In genomic region chr15:70200511-70200991, GRCh38 we compare ENCODE assay signal across 14 cellular contexts.
DNase-seq lines count a peak whose midpoint lies in the region; ATAC-seq and TF ChIP-seq lines count a peak whose summit lies in the region.
"Had no signal": no experiment of that assay in that cellular context is flagged by ENCODE, and none has a peak within 500 bp of the region (broad histone marks: within the 10 kb centered on the region; RNA-seq: fewer than 3 reads in every experiment).

No MANE protein-coding gene starts in this region.

- DNase-seq in COR-L47 (lab: John Stamatoyannopoulos, UW) = peak; percentile 92
- peak; percentile 84 for DNase-seq in NCI-H1694 (lab: John Stamatoyannopoulos, UW)
- peak; percentile 43 for DNase-seq in RWPE2 (ENCODE audit: low spot score)
- peak; percentile 34 for DNase-seq in inferior parietal cortex (ENCODE audit: extremely low spot score)
- no peak for DNase-seq in MG63
- DNase-seq in NAMALWA (ENCODE audit: low spot score) = no peak
- DNase-seq in transverse colon = no peak
- DNase-seq: activated CD4-positive, alpha-beta T cell treated with anti-CD3 and anti-CD28 coated beads, Interleukin-2, amount 50 U/mL, for 1 hour; activated gamma-delta T cell treated with Interleukin-2 at 50 U/mL for 16 hours; left ventricle myocardium inferior; occipital lobe; SIG-M5; stimulated activated CD4-positive, alpha-beta T cell treated with anti-CD3 and anti-CD28 coated beads, Interleukin-4, amount 100 ng/mL, for 24 hours had no signal

- no peak for TF ChIP-seq POLR2A in transverse colon (IDR thresholded peaks at IDR 0.05)

- H3K36me3 ChIP-seq in RWPE2 (ENCODE audit: low read depth) = no peaks in the 10 kb centered on the region
- no peaks in the 10 kb centered on the region for H3K36me3 ChIP-seq in MG63
- no peaks in the 10 kb centered on the region for H3K36me3 ChIP-seq in transverse colon
- H3K36me3 ChIP-seq: left ventricle myocardium inferior had no signal

- no peak overlapping the region for H3K27ac ChIP-seq in RWPE2 (ENCODE audit: poor library complexity, severe bottlenecking)
- peak overlapping the region in 2 of 4 donors; percentile 28 to 56 for H3K27ac ChIP-seq in transverse colon
- H3K27ac ChIP-seq: left ventricle myocardium inferior had no signal

- H3K4me3 ChIP-seq in RWPE2 (ENCODE audit: severe bottlenecking) = no peak overlapping the region
- H3K4me3 ChIP-seq in MG63 = no peak overlapping the region
- no peak overlapping the region for H3K4me3 ChIP-seq in transverse colon
- H3K4me3 ChIP-seq: left ventricle myocardium inferior had no signal

- H3K4me1 ChIP-seq in RWPE2 (ENCODE audit: insufficient read depth, poor library complexity, severe bottlenecking) (peaks cover 24% of the 10 kb centered on the region), transverse colon (peaks cover 7 to 9% (median 7%) of the 10 kb centered on the region in 4 donors)

- in situ Hi-C loops in transverse colon (cut with MboI; ENCODE audit: low pct_ligation_motif_present in 1 of 4, low pct_unique_long_range_greater_than_20kb in 1 of 4, low sequenced_read_pairs in 3 of 4) = no loop called here

- TF ChIP-seq CTCF in RWPE2 (IDR thresholded peaks at IDR 0.05; ENCODE audit: poor library complexity, severe bottlenecking) = no peak
- TF ChIP-seq CTCF in transverse colon (IDR thresholded peaks at IDR 0.05) = no peak

- no peaks in the 10 kb centered on the region for H3K27me3 ChIP-seq in RWPE2 (ENCODE audit: insufficient read depth, poor library complexity, severe bottlenecking)
- no peaks in the 10 kb centered on the region for H3K27me3 ChIP-seq in MG63
- no peaks in the 10 kb centered on the region for H3K27me3 ChIP-seq in transverse colon

- H3K9me3 ChIP-seq in RWPE2 (ENCODE audit: severe bottlenecking) = no peaks in the 10 kb centered on the region
- no peaks in the 10 kb centered on the region for H3K9me3 ChIP-seq in MG63
- H3K9me3 ChIP-seq in transverse colon = no peaks in the 10 kb centered on the region
- H3K9me3 ChIP-seq: left ventricle myocardium inferior had no signal

- no peak for TF ChIP-seq EP300 in transverse colon (IDR thresholded peaks at IDR 0.05; ENCODE audit: low read depth)

- 68 to 79% methylated on average over 3 to 11 of the region's 11 CpGs for WGBS in transverse colon (ENCODE audit: low coverage in 1 of 2), 2 donors

- no peak for ATAC-seq in RWPE2 (ENCODE audit: low read depth)
- ATAC-seq in GM18868 (IDR thresholded peaks at IDR 0.05; ENCODE audit: unreplicated experiment) = no peak

- intact Hi-C loops in transverse colon (cut with DNase I; ENCODE audit: low total_unique reads) = no loop called here

Comparison
In these comparisons a context has a peak if more than half of its experiments do, and no peak if none do; other contexts are left out.
1. DNase-seq: peak in COR-L47 (single experiment), NCI-H1694 (single experiment), RWPE2 (single experiment) and inferior parietal cortex (single experiment); none in MG63 (single experiment), NAMALWA (single experiment) and transverse colon (single experiment).